Comparison of ENCODE assay signal across 22 cellular contexts in the genomic region with DNA sequence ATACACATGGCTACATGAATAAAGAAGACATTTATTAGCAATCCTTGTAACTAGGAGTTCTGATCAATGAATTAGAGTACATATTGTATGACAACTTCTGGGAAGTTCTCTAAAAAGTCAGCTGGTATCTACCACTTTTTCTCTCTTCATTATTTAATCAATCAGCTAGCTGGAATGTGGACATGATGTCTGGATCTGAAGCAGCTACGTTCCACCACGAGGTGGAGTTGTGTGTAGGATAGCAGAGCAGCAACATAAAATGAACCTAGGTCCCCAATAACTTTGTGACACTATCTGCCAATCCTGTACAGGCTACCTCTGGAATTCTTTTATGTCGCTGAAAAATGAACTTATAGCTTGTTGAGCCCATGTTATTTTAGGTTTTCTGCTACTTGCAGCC. TPM values are rescaled to one million over a fixed set of nuclear protein-coding genes. Genes with fewer than 3 reads are reported as not detected.
"Had no signal": no experiment of that assay in that cellular context is flagged by ENCODE, and none has a peak within 500 bp of the region (broad histone marks: within the 10 kb centered on the region; RNA-seq: fewer than 3 reads in every experiment).

No MANE protein-coding gene starts in this region.

- H3K4me3 Mint-ChIP-seq: activated B cell treated with CpG ODN at 0.5 μM for 24 hours; activated CD4-positive, alpha-beta memory T cell treated with anti-CD3 and anti-CD28 coated beads for 36 hours; activated naive CD8-positive, alpha-beta T cell; activated T-helper 1 cell treated with anti-CD3 and anti-CD28 coated beads, Interleukin-12 subunit alpha, Interleukin-12 subunit beta, Interleukin-2, Interleukin-4 antibody, amounts not matched to agents 30 ng/mL and 10 ng/mL and 1 ng/mL, durations not matched to agents 14 hours and 24 hours and 36 hours; effector memory CD8-positive, alpha-beta T cell; immature natural killer cell; naive thymus-derived CD4-positive, alpha-beta T cell; neural progenitor cell; stimulated activated effector memory CD8-positive, alpha-beta T cell treated with anti-CD3 and anti-CD28 coated beads, Interleukin-12 subunit alpha, Interleukin-12 subunit beta, amount 100 ng/mL, for 72 hours; T-helper 2 cell treated with Interferon-gamma antibody and Interleukin-4, amounts not matched to agents 5 μg/mL and 100 μg/mL, for 36 hours had no signal

- ATAC-seq: effector memory CD8-positive, alpha-beta T cell; naive thymus-derived CD4-positive, alpha-beta T cell; psoas muscle; right cardiac atrium; stimulated activated effector memory CD8-positive, alpha-beta T cell treated with anti-CD3 and anti-CD28 coated beads, Interleukin-12 subunit alpha, Interleukin-12 subunit beta, amount 100 ng/mL, for 72 hours had no signal

- H3K9me3 ChIP-seq: psoas muscle, stomach, upper lobe of left lung had no signal

- H3K4me1 Mint-ChIP-seq: activated B cell treated with CpG ODN at 0.5 μM for 24 hours; immature natural killer cell; naive thymus-derived CD4-positive, alpha-beta T cell; neural progenitor cell; stimulated activated effector memory CD8-positive, alpha-beta T cell treated with anti-CD3 and anti-CD28 coated beads, Interleukin-12 subunit alpha, Interleukin-12 subunit beta, amount 100 ng/mL, for 72 hours had no signal

- H3K9me3 Mint-ChIP-seq: activated B cell treated with CpG ODN at 0.5 μM for 24 hours; activated CD4-positive, alpha-beta memory T cell treated with anti-CD3 and anti-CD28 coated beads for 36 hours; activated T-helper 1 cell treated with anti-CD3 and anti-CD28 coated beads, Interleukin-12 subunit alpha, Interleukin-12 subunit beta, Interleukin-2, Interleukin-4 antibody, amounts not matched to agents 30 ng/mL and 10 ng/mL and 1 ng/mL, durations not matched to agents 14 hours and 24 hours and 36 hours; effector memory CD8-positive, alpha-beta T cell; stimulated activated effector memory CD8-positive, alpha-beta T cell treated with anti-CD3 and anti-CD28 coated beads, Interleukin-12 subunit alpha, Interleukin-12 subunit beta, amount 100 ng/mL, for 72 hours; T-helper 2 cell treated with Interferon-gamma antibody and Interleukin-4, amounts not matched to agents 5 μg/mL and 100 μg/mL, for 36 hours had no signal

- H3K4me1 ChIP-seq: neural progenitor cell, psoas muscle, upper lobe of left lung had no signal

- H2AFZ ChIP-seq: neural progenitor cell had no signal

- H3K36me3 ChIP-seq: neural progenitor cell, stomach, upper lobe of left lung had no signal

- H3K27ac ChIP-seq: neural progenitor cell, psoas muscle, stomach, upper lobe of left lung had no signal

- H3K36me3 Mint-ChIP-seq: activated CD4-positive, alpha-beta memory T cell treated with anti-CD3 and anti-CD28 coated beads for 36 hours; activated naive CD8-positive, alpha-beta T cell; immature natural killer cell; naive thymus-derived CD4-positive, alpha-beta T cell; neural progenitor cell; stimulated activated effector memory CD8-positive, alpha-beta T cell treated with anti-CD3 and anti-CD28 coated beads, Interleukin-12 subunit alpha, Interleukin-12 subunit beta, amount 100 ng/mL, for 72 hours had no signal

- H3K9ac ChIP-seq: neural progenitor cell had no signal

- H3K27me3 ChIP-seq: neural progenitor cell, stomach, upper lobe of left lung had no signal

- H3K4me3 ChIP-seq: neural progenitor cell, psoas muscle, stomach, upper lobe of left lung had no signal

- DNase-seq: activated B cell treated with CpG ODN at 0.5 μM for 24 hours; activated CD4-positive, alpha-beta memory T cell treated with anti-CD3 and anti-CD28 coated beads for 36 hours; activated CD4-positive, alpha-beta T cell treated with anti-CD3 and anti-CD28 coated beads for 4 hours; activated gamma-delta T cell treated with Interleukin-2 at 50 U/mL for 16 hours; activated T-cell treated with anti-CD3 and anti-CD28 coated beads for 4 hours; effector memory CD8-positive, alpha-beta T cell; immature natural killer cell; kidney glomerular epithelial cell; mesendoderm; naive thymus-derived CD4-positive, alpha-beta T cell; psoas muscle; right cardiac atrium; small intestine; stimulated activated CD4-positive, alpha-beta T cell treated with anti-CD3 and anti-CD28 coated beads, Interleukin-4, amount 100 ng/mL, for 1 hour; stomach; upper lobe of left lung had no signal

- H3K27ac Mint-ChIP-seq: activated B cell treated with CpG ODN at 0.5 μM for 24 hours; activated CD4-positive, alpha-beta memory T cell treated with anti-CD3 and anti-CD28 coated beads for 36 hours; activated naive CD8-positive, alpha-beta T cell; activated T-helper 1 cell treated with anti-CD3 and anti-CD28 coated beads, Interleukin-12 subunit alpha, Interleukin-12 subunit beta, Interleukin-2, Interleukin-4 antibody, amounts not matched to agents 30 ng/mL and 10 ng/mL and 1 ng/mL, durations not matched to agents 14 hours and 24 hours and 36 hours; effector memory CD8-positive, alpha-beta T cell; immature natural killer cell; naive thymus-derived CD4-positive, alpha-beta T cell; neural progenitor cell; stimulated activated effector memory CD8-positive, alpha-beta T cell treated with anti-CD3 and anti-CD28 coated beads, Interleukin-12 subunit alpha, Interleukin-12 subunit beta, amount 100 ng/mL, for 72 hours; T-helper 2 cell treated with Interferon-gamma antibody and Interleukin-4, amounts not matched to agents 5 μg/mL and 100 μg/mL, for 36 hours had no signal

- H3K4me2 ChIP-seq: neural progenitor cell had no signal

RNA-seq across cellular contexts. Expression of gene ENTREP1, which starts 32.9 kb away (rescaled TPM):
- total RNA-seq: activated B cell treated with CpG ODN at 0.5 μM for 24 hours; activated T-helper 1 cell treated with anti-CD3 and anti-CD28 coated beads, Interleukin-12 subunit alpha, Interleukin-12 subunit beta, Interleukin-2, Interleukin-4 antibody, amounts not matched to agents 30 ng/mL and 10 ng/mL and 1 ng/mL, durations not matched to agents 14 hours and 24 hours and 36 hours; fibroblast of villous mesenchyme; naive thymus-derived CD4-positive, alpha-beta T cell had no signal
- polyA plus RNA-seq: immature natural killer cell; naive thymus-derived CD4-positive, alpha-beta T cell had no signal
